In the genomic region with DNA sequence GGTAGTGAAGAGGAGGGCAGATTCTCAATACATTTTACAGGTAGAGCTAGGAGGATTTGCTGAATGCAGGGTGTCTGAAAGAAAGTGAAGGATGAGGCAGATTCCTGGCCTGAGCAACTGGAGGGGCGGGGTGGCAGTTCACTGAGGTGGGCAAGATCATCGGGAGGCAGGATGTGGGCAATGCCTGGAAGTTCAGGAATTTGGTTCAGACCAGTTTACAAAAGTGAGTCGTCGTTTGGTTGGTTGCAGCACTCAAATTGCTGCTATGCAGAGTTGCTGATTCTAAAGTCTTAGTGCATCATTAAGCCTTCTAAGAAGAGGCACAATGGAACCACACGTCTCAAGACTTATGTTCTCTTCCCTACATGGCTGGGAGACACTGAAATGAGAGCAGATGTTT, we compare ENCODE assay signal across 22 cellular contexts.
DNase-seq lines count a peak whose midpoint lies in the region; ATAC-seq and TF ChIP-seq lines count a peak whose summit lies in the region.
"Had no signal": no experiment of that assay in that cellular context is flagged by ENCODE, and none has a peak within 500 bp of the region (broad histone marks: within the 10 kb centered on the region; RNA-seq: fewer than 3 reads in every experiment).

No MANE protein-coding gene starts in this region.

- H3K4me3 ChIP-seq in mammary epithelial cell (replicated peaks in 1 of 3; ENCODE audit: insufficient read depth in 1 of 3, low read depth in 2 of 3, low read length in 3 of 3) (no peak overlapping the region), breast epithelium (no peak overlapping the region), OCI-LY7 (ENCODE audit: low read depth, low read length, poor library complexity, severe bottlenecking) (no peak overlapping the region)
- H3K4me3 ChIP-seq: BLaER1, heart left ventricle, smooth muscle cell had no signal

- H4K20me1 ChIP-seq in mammary epithelial cell (ENCODE audit: insufficient read depth, low read length) = no peaks in the 10 kb centered on the region
- no peaks in the 10 kb centered on the region for H4K20me1 ChIP-seq in OCI-LY7 (ENCODE audit: insufficient read depth, low read length)
- H4K20me1 ChIP-seq: BLaER1 had no signal

- H3K9ac ChIP-seq in mammary epithelial cell (ENCODE audit: insufficient read depth, low read length) = no peak overlapping the region
- H3K9ac ChIP-seq: BLaER1 had no signal

- no peak for TF ChIP-seq CTCF in mammary epithelial cell (conservative IDR thresholded peaks at IDR 0.05 in 1 of 2, IDR thresholded peaks at IDR 0.05 in 1 of 2; ENCODE audit: extremely low read depth in 1 of 2, insufficient read depth in 1 of 2, low read depth in 1 of 2, low read length in 2 of 2)
- TF ChIP-seq CTCF in breast epithelium (IDR thresholded peaks at IDR 0.05) = no peak
- TF ChIP-seq CTCF in OCI-LY7 (conservative IDR thresholded peaks at IDR 0.05; ENCODE audit: low read length) = no peak

- H3K9me3 ChIP-seq in mammary epithelial cell (replicated peaks; ENCODE audit: insufficient read depth, low read length) (no peaks in the 10 kb centered on the region), breast epithelium (peaks cover 0 to 15% of the 10 kb centered on the region in 2 donors), OCI-LY7 (ENCODE audit: low read length) (no peaks in the 10 kb centered on the region)
- H3K9me3 ChIP-seq: BLaER1 had no signal

- peaks cover 5 to 32% (median 14%) of the 10 kb centered on the region in 5 donors for H3K27me3 Mint-ChIP-seq in naive thymus-derived CD8-positive, alpha-beta T cell

- DNase-seq in mammary epithelial cell = peak; percentile 44
- no peak for DNase-seq in breast epithelium (ENCODE audit: low spot score in 2 of 2)
- DNase-seq in RPMI7951 (ENCODE audit: low read depth) = peak; percentile 71
- DNase-seq in fibroblast of peridontal ligament (ENCODE audit: extremely low read depth) = peak; percentile 5
- no peak for DNase-seq in OCI-LY7 (ENCODE audit: low spot score)
- DNase-seq in naive thymus-derived CD8-positive, alpha-beta T cell = no peak
- DNase-seq in GM19240 (ENCODE audit: insufficient read length, low spot score) = no peak
- DNase-seq in DMS79 (lab: John Stamatoyannopoulos, UW) = no peak
- DNase-seq: activated CD4-positive, alpha-beta T cell treated with anti-CD3 and anti-CD28 coated beads, Interleukin-2, amount 50 U/mL, for 1 hour; activated naive CD4-positive, alpha-beta T cell treated with anti-CD3 and anti-CD28 coated beads, Interleukin-2, amount 50 U/mL, for 16 hours; anterior cingulate cortex; caudate nucleus; heart left ventricle; naive thymus-derived CD4-positive, alpha-beta T cell; NCI-H524; T-helper 9 cell had no signal

- no peak for TF ChIP-seq POLR2A in breast epithelium (IDR thresholded peaks at IDR 0.05)

- H2AFZ ChIP-seq in mammary epithelial cell (ENCODE audit: low read depth, low read length) (peak overlapping the region; percentile 7), OCI-LY7 (ENCODE audit: low read length) (no peak overlapping the region)

- POLR2A ChIA-PET in OCI-LY7 (lab: Charles Lee) = interaction anchor here (0.7 kb wide), 1 partner anchor 9 kb away, joined by 3 read pairs; no protein-coding TSS in a partner anchor
- POLR2A ChIA-PET in naive thymus-derived CD8-positive, alpha-beta T cell (lab: Charles Lee) = no interaction called here

- H3K4me2 ChIP-seq in mammary epithelial cell (ENCODE audit: insufficient read depth, low read depth, low read length) (no peak overlapping the region), OCI-LY7 (ENCODE audit: low read length) (no peak overlapping the region)
- H3K4me2 ChIP-seq: BLaER1, smooth muscle cell had no signal

- peaks cover 0 to 17% (median 2%) of the 10 kb centered on the region in 3 donors for H3K36me3 Mint-ChIP-seq in naive thymus-derived CD8-positive, alpha-beta T cell
- H3K36me3 Mint-ChIP-seq: WTC11 had no signal

- no peaks in the 10 kb centered on the region for H3K9me2 ChIP-seq in OCI-LY7 (ENCODE audit: insufficient read depth, low read length)

- H3K27ac Mint-ChIP-seq in naive thymus-derived CD8-positive, alpha-beta T cell = peak overlapping the region in 1 of 10 donors; percentile 0
- H3K27ac Mint-ChIP-seq: type B pancreatic cell, WTC11 had no signal

- dilution Hi-C loops in mammary epithelial cell (cut with HindIII; ENCODE audit: low sequenced_read_pairs) = no loop called here

- H3K4me3 Mint-ChIP-seq in naive thymus-derived CD8-positive, alpha-beta T cell = no peak overlapping the region
- H3K4me3 Mint-ChIP-seq: naive thymus-derived CD4-positive, alpha-beta T cell; type B pancreatic cell; WTC11 had no signal

- H3K79me2 ChIP-seq in mammary epithelial cell (ENCODE audit: insufficient read depth, low read length) = no peaks in the 10 kb centered on the region
- H3K79me2 ChIP-seq in OCI-LY7 (ENCODE audit: insufficient read depth, low read depth, low read length) = no peaks in the 10 kb centered on the region

- no peaks in the 10 kb centered on the region for H3K27me3 ChIP-seq in mammary epithelial cell (ENCODE audit: insufficient read depth, low read length)
- H3K27me3 ChIP-seq in breast epithelium = no peaks in the 10 kb centered on the region
- H3K27me3 ChIP-seq: BLaER1, heart left ventricle had no signal

- peaks cover 3 to 61% (median 35%) of the 10 kb centered on the region in 9 donors for H3K9me3 Mint-ChIP-seq in naive thymus-derived CD8-positive, alpha-beta T cell
- H3K9me3 Mint-ChIP-seq: type B pancreatic cell had no signal

- H3K27ac ChIP-seq in mammary epithelial cell (ENCODE audit: insufficient read depth, low read depth, low read length) (no peak overlapping the region), breast epithelium (no peak overlapping the region), OCI-LY7 (ENCODE audit: low read depth, low read length, poor library complexity, severe bottlenecking) (no peak overlapping the region)
- H3K27ac ChIP-seq: BLaER1, heart left ventricle, HL-60 had no signal

- ATAC-seq in naive thymus-derived CD8-positive, alpha-beta T cell = no peak
- ATAC-seq: HCT116; heart left ventricle; naive thymus-derived CD4-positive, alpha-beta T cell had no signal

- intact Hi-C loops in mammary epithelial cell (cut with micrococcal nuclease) (no loop called here), breast epithelium (cut with DNase I; ENCODE audit: low total_unique reads) (no loop called here), OCI-LY7 (cut with micrococcal nuclease; ENCODE audit: unreplicated experiment) (no loop called here)

- H3K36me3 ChIP-seq in mammary epithelial cell (ENCODE audit: insufficient read depth, low read length) = no peaks in the 10 kb centered on the region
- no peaks in the 10 kb centered on the region for H3K36me3 ChIP-seq in breast epithelium
- no peaks in the 10 kb centered on the region for H3K36me3 ChIP-seq in OCI-LY7 (ENCODE audit: insufficient read depth, low read length)
- H3K36me3 ChIP-seq: BLaER1, heart left ventricle had no signal

- CTCF ChIA-PET in mammary epithelial cell (lab: Charles Lee; ENCODE audit: low non-redundant PET) (no interaction called here), OCI-LY7 (lab: Charles Lee; ENCODE audit: unreplicated experiment) (no interaction called here)

- peaks cover 0 to 3% (median 0%) of the 10 kb centered on the region in 4 donors for H3K4me1 Mint-ChIP-seq in naive thymus-derived CD8-positive, alpha-beta T cell
- H3K4me1 Mint-ChIP-seq: naive thymus-derived CD4-positive, alpha-beta T cell had no signal

- in situ Hi-C loops in mammary epithelial cell (cut with MboI; ENCODE audit: low sequenced_read_pairs in 2 of 2) = no loop called here

- WGBS in mammary epithelial cell (ENCODE audit: low coverage, missing lambda C conversion rate) = 28% methylated on average over 5 of the region's 5 CpGs

- BruUV-seq in mammary epithelial cell (replicated peaks; lab: Mats Ljungman, UMichigan) = no TSS peak
- BruUV-seq in OCI-LY7 (replicated peaks; lab: Mats Ljungman, UMichigan) = no TSS peak

- H3K4me1 ChIP-seq in mammary epithelial cell (ENCODE audit: insufficient read depth, low read length) (peaks cover 10% of the 10 kb centered on the region), breast epithelium (no peaks in the 10 kb centered on the region), OCI-LY7 (ENCODE audit: insufficient read depth, low read length, poor library complexity, severe bottlenecking) (no peaks in the 10 kb centered on the region)
- H3K4me1 ChIP-seq: BLaER1, heart left ventricle had no signal

Comparison
In these comparisons a context has a peak if more than half of its experiments do, and no peak if none do; other contexts are left out.
1. DNase-seq: peak in mammary epithelial cell (single experiment), RPMI7951 (single experiment) and fibroblast of peridontal ligament (single experiment); none in breast epithelium (0 of 2), OCI-LY7 (single experiment), naive thymus-derived CD8-positive, alpha-beta T cell (0 of 10), GM19240 (single experiment) and DMS79 (single experiment).